8 cellular contexts compared by ENCODE assay signal in the genomic region with DNA sequence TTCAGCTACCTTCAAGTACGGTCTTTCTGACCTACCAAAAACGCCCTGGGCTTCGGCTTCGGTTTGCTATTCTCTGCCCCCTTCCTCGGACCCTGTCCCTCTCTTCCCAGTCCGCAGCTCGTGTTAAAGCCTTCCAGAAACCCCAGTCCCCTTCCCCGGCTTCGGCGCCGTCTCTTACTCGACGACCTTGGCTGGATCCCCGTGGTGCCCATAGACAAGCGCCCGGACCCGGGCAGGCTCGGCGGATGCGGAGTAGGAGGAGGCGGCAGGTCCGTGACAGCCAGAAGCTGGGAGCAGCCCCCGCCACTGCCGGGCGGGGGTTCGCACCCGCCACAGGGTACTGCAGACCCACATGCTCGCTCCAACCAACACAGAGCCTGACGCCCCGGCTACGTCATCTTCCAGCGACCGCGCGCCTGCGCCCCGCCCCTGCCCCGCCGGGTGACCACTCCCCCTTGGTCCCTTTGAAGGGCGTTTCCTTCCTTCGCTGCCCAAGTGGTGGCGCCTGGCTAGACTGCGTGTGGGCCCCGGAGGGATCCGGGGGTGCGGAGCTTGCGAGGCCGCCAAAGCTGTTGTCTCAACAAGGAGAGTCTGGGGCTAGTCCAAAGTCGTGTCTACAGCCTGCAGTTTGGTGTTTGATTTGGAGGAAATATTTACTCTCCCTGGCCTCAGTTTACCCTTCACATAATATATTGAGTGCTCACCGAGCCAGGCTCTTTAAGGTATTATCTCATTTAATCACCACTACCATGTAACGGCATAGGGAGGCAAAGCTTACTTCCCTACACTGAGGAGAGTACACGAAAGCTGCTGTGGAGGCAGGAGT.
DNase-seq lines count a peak whose midpoint lies in the region; ATAC-seq and TF ChIP-seq lines count a peak whose summit lies in the region.

A gene with protein sequence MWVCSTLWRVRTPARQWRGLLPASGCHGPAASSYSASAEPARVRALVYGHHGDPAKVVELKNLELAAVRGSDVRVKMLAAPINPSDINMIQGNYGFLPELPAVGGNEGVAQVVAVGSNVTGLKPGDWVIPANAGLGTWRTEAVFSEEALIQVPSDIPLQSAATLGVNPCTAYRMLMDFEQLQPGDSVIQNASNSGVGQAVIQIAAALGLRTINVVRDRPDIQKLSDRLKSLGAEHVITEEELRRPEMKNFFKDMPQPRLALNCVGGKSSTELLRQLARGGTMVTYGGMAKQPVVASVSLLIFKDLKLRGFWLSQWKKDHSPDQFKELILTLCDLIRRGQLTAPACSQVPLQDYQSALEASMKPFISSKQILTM (minus strand): TSS at position 382 of the 826 bp plus-strand sequence. CDS start 28 bp downstream, at position 354.

- no peaks in the 10 kb centered on the region for H3K9me3 ChIP-seq in mucosa of stomach (ENCODE audit: control insufficient read depth, low read length)

- peak; percentile 91 for ATAC-seq in GM21447 (IDR thresholded peaks at IDR 0.05; ENCODE audit: unreplicated experiment)

- no peaks in the 10 kb centered on the region for H3K27me3 ChIP-seq in mucosa of stomach (ENCODE audit: control insufficient read depth, insufficient read depth, low read length)

- H3K4me1 ChIP-seq in mucosa of stomach (ENCODE audit: control insufficient read depth, insufficient read depth, low read length), result peaks cover 8% of the 10 kb centered on the region

- no peaks in the 10 kb centered on the region for H3K36me3 ChIP-seq in mucosa of stomach (ENCODE audit: control insufficient read depth, insufficient read depth, low read length)

- peak within 1 kb of the TSS; percentile 92 for H3K9ac ChIP-seq in mucosa of stomach (ENCODE audit: low read length)

- peak within 1 kb of the TSS; percentile 90 for H3K4me3 ChIP-seq in mucosa of stomach (ENCODE audit: low read length)

- peak; percentile 89 for DNase-seq in DMS114 treated with DMSO at 0.1 percent for 48 hours (lab: John Stamatoyannopoulos, UW; ENCODE audit: unreplicated experiment)
- peak; percentile 88 for DNase-seq in HuH-7.5 (ENCODE audit: low spot score)
- DNase-seq in OCI-M2 (lab: John Stamatoyannopoulos, UW; ENCODE audit: unreplicated experiment), result peak; percentile 53
- peak; percentile 97 for DNase-seq in activated T-cell treated with anti-CD3 and anti-CD28 coated beads, Interleukin-2, amount 50 U/mL, for 1 hour
- DNase-seq in erythroblast (lab: John Stamatoyannopoulos, UW), result peak; percentile 97 to 98
- DNase-seq in stimulated activated CD8-positive, alpha-beta memory T cell treated with anti-CD3 and anti-CD28 coated beads, Interleukin-7, amount 100 ng/mL, for 1 hour (ENCODE audit: low read depth in 2 of 2), result peak; percentile 94 to 98

- TF ChIP-seq POLR2A in erythroblast (IDR thresholded peaks at IDR 0.05; ENCODE audit: low read length), result peak; percentile 79

Comparison
In these comparisons a context has a peak if more than half of its experiments do, and no peak if none do; other contexts are left out.
1. Peak in every context shown above with its lines: DNase-seq, ATAC-seq and H3K4me3 ChIP-seq.